Comparison of ENCODE assay signal across 9 cellular contexts in genomic region chr6:143677577-143677890, GRCh38. TPM values are rescaled to one million over a fixed set of nuclear protein-coding genes. Genes with fewer than 3 reads are reported as not detected.
DNase-seq lines count a peak whose midpoint lies in the region; ATAC-seq and TF ChIP-seq lines count a peak whose summit lies in the region.
"Had no signal": no experiment of that assay in that cellular context is flagged by ENCODE, and none has a peak within 500 bp of the region (broad histone marks: within the 10 kb centered on the region; RNA-seq: fewer than 3 reads in every experiment).

No MANE protein-coding gene starts in this region.

- intact Hi-C loops in heart left ventricle (cut with DNase I) (loop anchor here (5.0 to 10.0 kb wide), 9 partner anchors 65 to 335 kb away; partner anchors contain the start of genes LTV1 (in 7 of the 10) and FUCA2 (in 1 of the 10)), Right ventricle myocardium inferior (cut with DNase I) (loop anchor here (5.0 kb wide), 4 partner anchors 65 to 540 kb away; partner anchors contain the start of gene PLAGL1)

- no peak overlapping the region for H3K27ac Mint-ChIP-seq in central memory CD8-positive, alpha-beta T cell (ENCODE audit: low read depth)

- TF ChIP-seq EP300 in upper lobe of left lung (IDR thresholded peaks at IDR 0.05): no peak

- H3K36me3 ChIP-seq in heart left ventricle: no peaks in the 10 kb centered on the region
- no peaks in the 10 kb centered on the region for H3K36me3 ChIP-seq in mucosa of stomach (ENCODE audit: control insufficient read depth, insufficient read depth, low read length)
- H3K36me3 ChIP-seq in upper lobe of left lung: no peaks in the 10 kb centered on the region

- H3K4me1 ChIP-seq in heart left ventricle: peaks cover 0 to 67% (median 37%) of the 10 kb centered on the region in 12 donors
- H3K4me1 ChIP-seq in mucosa of stomach (ENCODE audit: control insufficient read depth, insufficient read depth, low read length): peaks cover 36% of the 10 kb centered on the region
- H3K4me1 ChIP-seq in upper lobe of left lung: peaks cover 9 to 34% (median 25%) of the 10 kb centered on the region in 4 donors

- DNase-seq in heart left ventricle: no peak
- no peak for DNase-seq in Right ventricle myocardium inferior (ENCODE audit: missing footprints)
- DNase-seq in central memory CD8-positive, alpha-beta T cell (ENCODE audit: low spot score in 2 of 2): no peak
- DNase-seq in upper lobe of left lung: no peak
- DNase-seq in HT-29 (ENCODE audit: low spot score): no peak
- DNase-seq in NOMO-1 treated with DMSO at 0.1 percent for 48 hours (lab: John Stamatoyannopoulos, UW; ENCODE audit: unreplicated experiment): no peak

- peak overlapping the region; percentile 20 for H3K9ac ChIP-seq in mucosa of stomach (ENCODE audit: low read length)

- H3K27me3 Mint-ChIP-seq in central memory CD8-positive, alpha-beta T cell: no peaks in the 10 kb centered on the region

- ATAC-seq in heart left ventricle (no peak), Right ventricle myocardium inferior (no peak), upper lobe of left lung (ENCODE audit: low FRiP score in 2 of 2) (no peak), GM21360 (IDR thresholded peaks at IDR 0.05; ENCODE audit: unreplicated experiment) (no peak)
- ATAC-seq in central memory CD8-positive, alpha-beta T cell (replicated peaks; ENCODE audit: extremely low read depth, poor library complexity, severe bottlenecking): no peak

- H3K9me3 ChIP-seq in heart left ventricle (peaks cover 0 to 15% (median 0%) of the 10 kb centered on the region in 12 donors), mucosa of stomach (ENCODE audit: control insufficient read depth, low read length) (no peaks in the 10 kb centered on the region), upper lobe of left lung (peaks cover 0 to 4% (median 0%) of the 10 kb centered on the region in 4 donors)

- H3K4me3 ChIP-seq in heart left ventricle (peak overlapping the region; percentile 49 to 97 (median 80)), mucosa of stomach (ENCODE audit: low read length) (no peak overlapping the region), upper lobe of left lung (peak overlapping the region; percentile 73 to 90 (median 82))

- H3K4me3 Mint-ChIP-seq in central memory CD8-positive, alpha-beta T cell: peak overlapping the region; percentile 57

- TF ChIP-seq POLR2A in heart left ventricle (IDR thresholded peaks at IDR 0.05): no peak
- TF ChIP-seq POLR2A in upper lobe of left lung (IDR thresholded peaks at IDR 0.05): no peak

- WGBS in heart left ventricle, 4 donors: 1 to 2% (median 2%) methylated on average over 7 to 9 of the region's 9 CpGs
- WGBS in upper lobe of left lung, 2 donors: 3 to 5% methylated on average over 9 of the region's 9 CpGs

- TF ChIP-seq CTCF in heart left ventricle (IDR thresholded peaks at IDR 0.05): no peak
- no peak for TF ChIP-seq CTCF in upper lobe of left lung (IDR thresholded peaks at IDR 0.05)

- no peaks in the 10 kb centered on the region for H3K27me3 ChIP-seq in heart left ventricle
- no peaks in the 10 kb centered on the region for H3K27me3 ChIP-seq in mucosa of stomach (ENCODE audit: control insufficient read depth, insufficient read depth, low read length)
- no peaks in the 10 kb centered on the region for H3K27me3 ChIP-seq in upper lobe of left lung

- peaks cover 46% of the 10 kb centered on the region for H3K4me1 Mint-ChIP-seq in central memory CD8-positive, alpha-beta T cell

- H3K36me3 Mint-ChIP-seq in central memory CD8-positive, alpha-beta T cell (ENCODE audit: insufficient read depth): peaks cover 3% of the 10 kb centered on the region

- H3K9me3 Mint-ChIP-seq in central memory CD8-positive, alpha-beta T cell: peaks cover 6% of the 10 kb centered on the region

- peak overlapping the region; percentile 94 to 99 (median 96) for H3K27ac ChIP-seq in heart left ventricle
- H3K27ac ChIP-seq in upper lobe of left lung: peak overlapping the region; percentile 94 to 96 (median 94)
- H3K27ac ChIP-seq: C4-2B had no signal

RNA-seq across cellular contexts. Expression of gene PHACTR2, which starts 0.2 kb away (rescaled TPM):
- total RNA-seq in heart left ventricle (100 to 1,000 TPM in 1 of 9 donors, 10 to 100 TPM in 8; 47.8 to 101 (median 68.3) TPM), Right ventricle myocardium inferior (75.9 TPM), upper lobe of left lung (100 to 1,000 TPM in 4 of 6 donors, 10 to 100 TPM in 2; 68.1 to 133 (median 109) TPM)
- polyA plus RNA-seq in heart left ventricle: 10 to 100 TPM; 10.2 to 17.9 TPM
- 10.2 and 11.8 TPM in 2 replicates for total RNA-seq in HT-29 (2014; rRNA removed; shearing (Covaris generic))
